ENCODE assay signal across 21 cellular contexts in genomic region chr9:94464790-94465189, GRCh38.
DNase-seq lines count a peak whose midpoint lies in the region; ATAC-seq, FAIRE-seq and TF ChIP-seq lines count a peak whose summit lies in the region.
"Had no signal": no experiment of that assay in that cellular context is flagged by ENCODE, and none has a peak within 500 bp of the region (broad histone marks: within the 10 kb centered on the region; RNA-seq: fewer than 3 reads in every experiment).

No MANE protein-coding gene starts in this region.

- H3K4me3 ChIP-seq in HEK293 (ENCODE audit: low read depth, low read length) (no peak overlapping the region), GM12878 (no peak overlapping the region), Caco-2 (ENCODE audit: low read depth, low read length) (no peak overlapping the region)
- H3K4me3 ChIP-seq: BLaER1, GM23248 had no signal

- no peak overlapping the region for H2AFZ ChIP-seq in GM12878 (ENCODE audit: control insufficient read depth, low read depth, low read length)
- H2AFZ ChIP-seq: GM23248 had no signal

- H3K27me3 Mint-ChIP-seq in activated CD4-positive, alpha-beta T cell treated with anti-CD3 and anti-CD28 coated beads, Interleukin-2, amount 10 ng/mL, durations not matched to agents 24 days and 14 days: no peaks in the 10 kb centered on the region
- H3K27me3 Mint-ChIP-seq in Caco-2 (ENCODE audit: insufficient read depth, unreplicated experiment): no peaks in the 10 kb centered on the region
- H3K27me3 Mint-ChIP-seq: B cell; CD4-positive, alpha-beta T cell; CD8-positive, alpha-beta memory T cell had no signal

- CTCF ChIA-PET in HEK293 (lab: Yijun Ruan, JAX) (no interaction called here), GM12878 (lab: Yijun Ruan, JAX) (no interaction called here), Caco-2 (lab: Charles Lee) (no interaction called here)

- POLR2A ChIA-PET in HEK293 (lab: Yijun Ruan, JAX): no interaction called here
- POLR2A ChIA-PET in GM12878 (lab: Charles Lee): no interaction called here
- POLR2A ChIA-PET in Caco-2 (lab: Charles Lee): no interaction called here

- WGBS in GM12878 (ENCODE audit: insufficient coverage, insufficient replicate concordance, low lambda C conversion rate, missing lambda C conversion rate): 90% methylated on average over 2 of the region's 2 CpGs

- peak; percentile 16; the same call in 1 of the 2 replicates for TF ChIP-seq POLR2A in GM12878 (IDR thresholded peaks at IDR 0.05; ENCODE audit: low read depth, low read length)

- peak overlapping the region; percentile 17 for H3K27ac Mint-ChIP-seq in activated CD4-positive, alpha-beta T cell treated with anti-CD3 and anti-CD28 coated beads, Interleukin-2, amount 10 ng/mL, durations not matched to agents 24 days and 14 days
- no peak overlapping the region for H3K27ac Mint-ChIP-seq in Caco-2 (ENCODE audit: unreplicated experiment)
- H3K27ac Mint-ChIP-seq: B cell; CD4-positive, alpha-beta T cell; CD8-positive, alpha-beta memory T cell had no signal

- peaks cover 25% of the 10 kb centered on the region for H3K9me3 Mint-ChIP-seq in activated CD4-positive, alpha-beta T cell treated with anti-CD3 and anti-CD28 coated beads, Interleukin-2, amount 10 ng/mL, durations not matched to agents 24 days and 14 days
- no peaks in the 10 kb centered on the region for H3K9me3 Mint-ChIP-seq in Caco-2 (ENCODE audit: unreplicated experiment)

- no peak for ATAC-seq in GM12878

- intact Hi-C loops in activated CD4-positive, alpha-beta T cell treated with anti-CD3 and anti-CD28 coated beads, Interleukin-2, amount 10 ng/mL, durations not matched to agents 24 days and 14 days (cut with micrococcal nuclease): no loop called here
- intact Hi-C loops in GM12878 (cut with micrococcal nuclease; ENCODE audit: unreplicated experiment) (no loop called here), Caco-2 (cut with micrococcal nuclease; ENCODE audit: unreplicated experiment) (no loop called here)

- no peak overlapping the region for H3K4me3 Mint-ChIP-seq in activated CD4-positive, alpha-beta T cell treated with anti-CD3 and anti-CD28 coated beads, Interleukin-2, amount 10 ng/mL, durations not matched to agents 24 days and 14 days
- no peak overlapping the region for H3K4me3 Mint-ChIP-seq in Caco-2 (ENCODE audit: unreplicated experiment)
- H3K4me3 Mint-ChIP-seq: B cell; CD4-positive, alpha-beta T cell; CD8-positive, alpha-beta memory T cell had no signal

- peaks cover 30% of the 10 kb centered on the region for H3K36me3 Mint-ChIP-seq in activated CD4-positive, alpha-beta T cell treated with anti-CD3 and anti-CD28 coated beads, Interleukin-2, amount 10 ng/mL, durations not matched to agents 24 days and 14 days (ENCODE audit: low read depth)
- H3K36me3 Mint-ChIP-seq in Caco-2 (ENCODE audit: insufficient read depth, unreplicated experiment): peaks cover 11% of the 10 kb centered on the region

- H3K9me3 ChIP-seq in HEK293 (ENCODE audit: control insufficient read depth, insufficient read depth, low read depth, low read length) (no peaks in the 10 kb centered on the region), GM12878 (replicated peaks; ENCODE audit: control insufficient read depth, insufficient read depth, low read length) (no peaks in the 10 kb centered on the region; the same call in 2 of the 3 replicates), Caco-2 (no peaks in the 10 kb centered on the region)

- H3K27me3 ChIP-seq in GM12878 (replicated peaks in 1 of 2; ENCODE audit: control insufficient read depth in 2 of 2, insufficient read depth in 2 of 2, low read length in 1 of 2): no peaks in the 10 kb centered on the region
- H3K27me3 ChIP-seq in Caco-2 (replicated peaks; ENCODE audit: control insufficient read depth, insufficient read depth, low read length): no peaks in the 10 kb centered on the region
- H3K27me3 ChIP-seq: BLaER1 had no signal

- RAD21 ChIA-PET in GM12878 (lab: Charles Lee; ENCODE audit: unreplicated experiment): no interaction called here

- no peaks in the 10 kb centered on the region for H3K79me2 ChIP-seq in GM12878 (ENCODE audit: control insufficient read depth, insufficient read depth, low read length)

- H3K4me2 ChIP-seq in GM12878 (ENCODE audit: control insufficient read depth, insufficient read depth): no peak overlapping the region
- H3K4me2 ChIP-seq: BLaER1 had no signal

- no peak overlapping the region for H3K27ac ChIP-seq in HEK293 (ENCODE audit: extremely low read depth, low read depth, low read length)
- H3K27ac ChIP-seq in GM12878 (ENCODE audit: control insufficient read depth, insufficient read depth): no peak overlapping the region
- H3K27ac ChIP-seq: 22Rv1, BLaER1, C4-2B, GM23248 had no signal

- no peak for FAIRE-seq in GM12878 (lab: Jason Lieb, UNC)
- FAIRE-seq: GM19239, H1 had no signal

- no peak overlapping the region for H3K9ac ChIP-seq in GM12878 (ENCODE audit: control insufficient read depth, insufficient read depth, low read length)
- H3K9ac ChIP-seq: BLaER1, GM23248 had no signal

- in situ Hi-C loops in GM12878 (cut with MboI): no loop called here

- SMC1A ChIA-PET in GM12878 (lab: Charles Lee; ENCODE audit: uncharacterized antibody, unreplicated experiment): no interaction called here

- BruUV-seq in GM12878 (replicated peaks; lab: Mats Ljungman, UMichigan) (no TSS peak), Caco-2 (replicated peaks; lab: Mats Ljungman, UMichigan) (no TSS peak)

- no peaks in the 10 kb centered on the region for H3K4me1 ChIP-seq in HEK293 (ENCODE audit: control insufficient read depth, insufficient read depth, low read length)
- H3K4me1 ChIP-seq in GM12878 (ENCODE audit: control insufficient read depth, insufficient read depth, low read length): no peaks in the 10 kb centered on the region
- H3K4me1 ChIP-seq in Caco-2: no peaks in the 10 kb centered on the region
- H3K4me1 ChIP-seq: BLaER1 had no signal

- no peak for TF ChIP-seq EP300 in GM12878 (IDR thresholded peaks at IDR 0.05; ENCODE audit: borderline replicate concordance in 1 of 2, control insufficient read depth in 1 of 2, low read depth in 2 of 2, low read length in 2 of 2)

- peaks cover 4 to 26% of the 10 kb centered on the region in 2 experiments; a peak in 1 of 3 replicates for H3K36me3 ChIP-seq in HEK293 (ENCODE audit: control insufficient read depth in 2 of 2, insufficient read depth in 1 of 2, low read length in 2 of 2)
- H3K36me3 ChIP-seq in GM12878 (ENCODE audit: control insufficient read depth in 2 of 2, insufficient read depth in 2 of 2, low read length in 1 of 2): peaks cover 0 to 13% of the 10 kb centered on the region in 2 experiments; a peak in 3 of 4 replicates
- no peaks in the 10 kb centered on the region for H3K36me3 ChIP-seq in Caco-2 (ENCODE audit: control insufficient read depth, insufficient read depth, low read length)

- no peak for TF ChIP-seq RAD21 in GM12878 (IDR thresholded peaks at IDR 0.05; ENCODE audit: insufficient read depth, low read depth, low read length)

- no peaks in the 10 kb centered on the region for H3K4me1 Mint-ChIP-seq in activated CD4-positive, alpha-beta T cell treated with anti-CD3 and anti-CD28 coated beads, Interleukin-2, amount 10 ng/mL, durations not matched to agents 24 days and 14 days
- H3K4me1 Mint-ChIP-seq in Caco-2 (ENCODE audit: low read depth, unreplicated experiment): no peaks in the 10 kb centered on the region
- H3K4me1 Mint-ChIP-seq: B cell; CD8-positive, alpha-beta memory T cell had no signal

- no peaks in the 10 kb centered on the region for H4K20me1 ChIP-seq in GM12878 (ENCODE audit: control insufficient read depth, insufficient read depth)
- H4K20me1 ChIP-seq: BLaER1 had no signal

- TF ChIP-seq CTCF in HEK293 (tag by site-specific recombination; IDR thresholded peaks at IDR 0.05): no peak
- TF ChIP-seq CTCF in GM12878 (IDR thresholded peaks at IDR 0.05 in 2 of 3, conservative IDR thresholded peaks at IDR 0.05 in 1 of 3; ENCODE audit: control insufficient read depth in 2 of 3, extremely low read depth in 1 of 3, insufficient read depth in 1 of 3, low read depth in 3 of 3, low read length in 3 of 3): no peak
- TF ChIP-seq CTCF in Caco-2 (IDR thresholded peaks at IDR 0.05; ENCODE audit: insufficient read depth in 1 of 2, low read depth in 1 of 2, low read length in 1 of 2, severe bottlenecking in 1 of 2, unreplicated experiment in 1 of 2): no peak

- DNase-seq in activated CD4-positive, alpha-beta T cell treated with anti-CD3 and anti-CD28 coated beads, Interleukin-2, amount 10 ng/mL, durations not matched to agents 24 days and 14 days: no peak
- no peak for DNase-seq in activated CD4-positive, alpha-beta T cell treated with anti-CD3 and anti-CD28 coated beads, Interleukin-2, amount 50 U/mL, for 1 hour
- DNase-seq in GM12878 (ENCODE audit: low read depth, low spot score) (no peak), NCI-H2171 treated with DMSO at 0.1 percent for 48 hours (lab: John Stamatoyannopoulos, UW) (no peak), Caco-2 (no peak)
- DNase-seq: Calu3; CD4-positive, alpha-beta T cell; CD8-positive, alpha-beta memory T cell; DMS53; DMS79 treated with DMSO at 0.1 percent for 48 hours; GF-D8; GM23248; H7; HCEC 1CT had no signal

TF ChIP-seq in HEK293, 187 proteins besides CTCF, POLR2A, EP300 and RAD21:
- TF ChIP-seq ZNF561 (tag by site-specific recombination; IDR thresholded peaks at IDR 0.05; ENCODE audit: borderline replicate concordance) (no peak), ZNF664 (tag by site-specific recombination; IDR thresholded peaks at IDR 0.05) (no peak), ZNF221 (tag by site-specific recombination; IDR thresholded peaks at IDR 0.05; ENCODE audit: borderline replicate concordance) (no peak), ZNF501 (tag by site-specific recombination; IDR thresholded peaks at IDR 0.05) (no peak), SETDB1 (IDR thresholded peaks at IDR 0.05; ENCODE audit: insufficient read length, low read length) (peak; percentile 5), ZNF248 (tag by site-specific recombination; IDR thresholded peaks at IDR 0.05) (no peak)

TF ChIP-seq in GM12878, 131 proteins besides CTCF, POLR2A, EP300 and RAD21:
- no peak for TF ChIP-seq DPF2 (IDR thresholded peaks at IDR 0.05)
- TF ChIP-seq JUND (IDR thresholded peaks at IDR 0.05; ENCODE audit: low read depth, low read length): no peak
- no peak for TF ChIP-seq SMAD5 (IDR thresholded peaks at IDR 0.05; ENCODE audit: low read depth)
- no peak for TF ChIP-seq SRF (IDR thresholded peaks at IDR 0.05; ENCODE audit: low read depth in 2 of 2, low read length in 2 of 2)
- no peak for TF ChIP-seq RCOR1 (conservative IDR thresholded peaks at IDR 0.05; ENCODE audit: low read depth, low read length)
